In genomic region chr6:11217360-11218076, GRCh38 we compare ENCODE assay signal across 10 cellular contexts. TPM values are rescaled to one million over a fixed set of nuclear protein-coding genes. Genes with fewer than 3 reads are reported as not detected.
DNase-seq lines count a peak whose midpoint lies in the region; ATAC-seq and TF ChIP-seq lines count a peak whose summit lies in the region.
"Had no signal": no experiment of that assay in that cellular context is flagged by ENCODE, and none has a peak within 500 bp of the region (broad histone marks: within the 10 kb centered on the region; RNA-seq: fewer than 3 reads in every experiment).

No MANE protein-coding gene starts in this region.

- peak; percentile 68 for ATAC-seq in GM19438 (IDR thresholded peaks at IDR 0.05; ENCODE audit: low read depth, unreplicated experiment)
- ATAC-seq in stimulated activated memory B cell treated with anti-CD40 and anti-IgM and Interleukin-4, amounts not matched to agents 10 μg/mL and 1 μg/mL and 100 μg/mL, for 72 hours, result no peak

- H3K4me1 ChIP-seq in hepatocyte (ENCODE audit: insufficient read depth), result peaks cover 39% of the 10 kb centered on the region

- no peaks in the 10 kb centered on the region for H3K27me3 ChIP-seq in hepatocyte

- peaks cover 12% of the 10 kb centered on the region for H4K20me1 ChIP-seq in hepatocyte (ENCODE audit: insufficient read depth, poor library complexity, severe bottlenecking)

- peak; percentile 44 for DNase-seq in hepatocyte (ENCODE audit: low spot score)
- DNase-seq in activated CD4-positive, alpha-beta T cell treated with anti-CD3 and anti-CD28 coated beads for 48 hours, result no peak
- no peak for DNase-seq in head of caudate nucleus
- no peak for DNase-seq in NCI-H524 (lab: John Stamatoyannopoulos, UW)
- DNase-seq in germinal center (ENCODE audit: low spot score), result no peak
- DNase-seq: activated CD4-positive, alpha-beta T cell treated with anti-CD3 and anti-CD28 coated beads, Interleukin-2, amount 50 U/mL, for 1 hour; NCI-H748 treated with DMSO at 0.1 percent for 48 hours had no signal

- intact Hi-C loops in head of caudate nucleus (cut with DNase I), result no loop called here

- no peaks in the 10 kb centered on the region for H3K9me3 Mint-ChIP-seq in stimulated activated memory B cell treated with anti-CD40 and anti-IgM and Interleukin-4, amounts not matched to agents 10 μg/mL and 1 μg/mL and 100 μg/mL, for 72 hours

- peak overlapping the region; percentile 56 for H3K4me2 ChIP-seq in hepatocyte

- no peaks in the 10 kb centered on the region for H3K27me3 Mint-ChIP-seq in stimulated activated memory B cell treated with anti-CD40 and anti-IgM and Interleukin-4, amounts not matched to agents 10 μg/mL and 1 μg/mL and 100 μg/mL, for 72 hours

- H3K9me2 ChIP-seq in hepatocyte (replicated peaks; ENCODE audit: insufficient read depth), result no peaks in the 10 kb centered on the region

- H3K79me2 ChIP-seq in hepatocyte, result peaks cover 86% of the 10 kb centered on the region

- H3K4me3 Mint-ChIP-seq in stimulated activated memory B cell treated with anti-CD40 and anti-IgM and Interleukin-4, amounts not matched to agents 10 μg/mL and 1 μg/mL and 100 μg/mL, for 72 hours, result no peak overlapping the region

- H3K27ac Mint-ChIP-seq in stimulated activated memory B cell treated with anti-CD40 and anti-IgM and Interleukin-4, amounts not matched to agents 10 μg/mL and 1 μg/mL and 100 μg/mL, for 72 hours, result peak overlapping the region; percentile 6

- peak overlapping the region; percentile 44 for H3K27ac ChIP-seq in KOPT-K1 (ENCODE audit: low read depth, low read length, poor library complexity, severe bottlenecking)
- H3K27ac ChIP-seq in hepatocyte, result peak overlapping the region; percentile 84

- H3K4me3 ChIP-seq in hepatocyte, result no peak overlapping the region

- H3K36me3 ChIP-seq in KOPT-K1 (ENCODE audit: insufficient read depth, low read length) (0 out of 2 replicates have a peak, but pooled peaks cover 2% of the 10 kb centered on the region), hepatocyte (replicated peaks; ENCODE audit: insufficient read depth, low read depth) (no peaks in the 10 kb centered on the region)

- H3K9me3 ChIP-seq in KOPT-K1 (ENCODE audit: insufficient read depth, low read length, poor library complexity, severe bottlenecking), result no peaks in the 10 kb centered on the region
- no peaks in the 10 kb centered on the region for H3K9me3 ChIP-seq in hepatocyte (ENCODE audit: low read depth)

- WGBS in hepatocyte (ENCODE audit: low lambda C conversion rate, missing lambda C conversion rate), result 71% methylated on average over 4 of the region's 4 CpGs

- TF ChIP-seq CTCF in hepatocyte (IDR thresholded peaks at IDR 0.05; ENCODE audit: poor library complexity), result no peak

- H3K36me3 Mint-ChIP-seq in stimulated activated memory B cell treated with anti-CD40 and anti-IgM and Interleukin-4, amounts not matched to agents 10 μg/mL and 1 μg/mL and 100 μg/mL, for 72 hours, result peaks cover 39% of the 10 kb centered on the region

- no peak overlapping the region for H2AFZ ChIP-seq in hepatocyte

- peaks cover 35% of the 10 kb centered on the region for H3K4me1 Mint-ChIP-seq in stimulated activated memory B cell treated with anti-CD40 and anti-IgM and Interleukin-4, amounts not matched to agents 10 μg/mL and 1 μg/mL and 100 μg/mL, for 72 hours

RNA-seq across cellular contexts. Expression of gene NEDD9, which starts 14.9 kb away (rescaled TPM):
- total RNA-seq in hepatocyte, result 55.1 and 57.3 TPM in 2 replicates
- 59.3 and 67.1 TPM in 2 replicates for polyA plus RNA-seq in hepatocyte
